21 cellular contexts compared by ENCODE assay signal in the genomic region with DNA sequence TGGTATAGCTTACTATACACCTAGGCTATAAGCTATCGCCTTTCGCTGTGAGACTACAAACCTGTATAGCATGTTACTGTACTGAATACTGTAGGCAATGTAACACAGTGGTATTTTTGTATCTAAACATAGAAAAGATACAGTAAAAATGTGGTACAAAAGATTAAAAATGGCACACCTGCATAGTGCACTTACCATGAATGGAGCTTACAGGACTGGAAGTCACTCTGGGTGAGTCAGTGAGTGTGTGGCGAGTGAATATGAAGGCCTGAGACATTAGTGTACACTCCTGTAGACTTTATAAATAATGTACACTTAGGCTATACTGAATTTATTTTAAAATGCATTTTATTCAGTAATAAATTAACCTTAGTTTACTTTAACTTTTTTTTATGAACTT.
"Had no signal": no experiment of that assay in that cellular context is flagged by ENCODE, and none has a peak within 500 bp of the region (broad histone marks: within the 10 kb centered on the region; RNA-seq: fewer than 3 reads in every experiment).

No MANE protein-coding gene starts in this region.

- H3K4me1 Mint-ChIP-seq: activated CD4-positive, alpha-beta memory T cell treated with anti-CD3 and anti-CD28 coated beads, Interleukin-2, amount 10 ng/mL, durations not matched to agents 7 days and 5 days; activated CD4-positive, alpha-beta T cell treated with anti-CD3 and anti-CD28 coated beads for 36 hours; activated naive CD4-positive, alpha-beta T cell treated with anti-CD3 and anti-CD28 coated beads, Interleukin-2, amount 10 ng/mL, durations not matched to agents 7 days and 5 days; activated naive CD8-positive, alpha-beta T cell treated with anti-CD3 and anti-CD28 coated beads for 36 hours; activated T-helper 17 cell treated with anti-CD3 and anti-CD28 coated beads, Interleukin-2, amount 50 U/mL, for 72 hours; T-cell had no signal

- DNase-seq: activated CD4-positive, alpha-beta memory T cell treated with anti-CD3 and anti-CD28 coated beads, Interleukin-2, amount 10 ng/mL, durations not matched to agents 7 days and 5 days; activated CD4-positive, alpha-beta T cell treated with anti-CD3 and anti-CD28 coated beads for 36 hours; activated CD4-positive, alpha-beta T cell treated with anti-CD3 and anti-CD28 coated beads, Interleukin-2, amount 50 U/mL, for 1 hour; activated gamma-delta T cell treated with Interleukin-2 at 50 U/mL for 16 hours; activated naive CD4-positive, alpha-beta T cell treated with anti-CD3 and anti-CD28 coated beads, Interleukin-2, amount 10 ng/mL, durations not matched to agents 7 days and 5 days; activated naive CD8-positive, alpha-beta T cell treated with anti-CD3 and anti-CD28 coated beads for 36 hours; activated T-cell treated with anti-CD3 and anti-CD28 coated beads for 4 hours; activated T-cell treated with anti-CD3 and anti-CD28 coated beads, Interleukin-2, amount 50 U/mL, for 48 hours; brain microvascular endothelial cell; cerebellar nuclear complex; Kasumi-1; NCI-H1105 treated with DMSO at 0.1 percent for 48 hours; NCI-H1436 treated with DMSO at 0.1 percent for 48 hours; NCI-H187; NCI-H2081; NCI-H524; SHP77; T-cell; T-helper 2 cell; WERI-Rb-1 had no signal

- H3K27me3 Mint-ChIP-seq: activated CD4-positive, alpha-beta memory T cell treated with anti-CD3 and anti-CD28 coated beads, Interleukin-2, amount 10 ng/mL, durations not matched to agents 7 days and 5 days had no signal

- H3K27ac Mint-ChIP-seq: activated CD4-positive, alpha-beta memory T cell treated with anti-CD3 and anti-CD28 coated beads, Interleukin-2, amount 10 ng/mL, durations not matched to agents 7 days and 5 days; activated CD4-positive, alpha-beta T cell treated with anti-CD3 and anti-CD28 coated beads for 36 hours; activated naive CD4-positive, alpha-beta T cell treated with anti-CD3 and anti-CD28 coated beads, Interleukin-2, amount 10 ng/mL, durations not matched to agents 7 days and 5 days; activated naive CD8-positive, alpha-beta T cell treated with anti-CD3 and anti-CD28 coated beads for 36 hours; activated T-helper 17 cell treated with anti-CD3 and anti-CD28 coated beads, Interleukin-2, amount 50 U/mL, for 72 hours; T-cell had no signal

- H3K9me3 Mint-ChIP-seq: activated CD4-positive, alpha-beta memory T cell treated with anti-CD3 and anti-CD28 coated beads, Interleukin-2, amount 10 ng/mL, durations not matched to agents 7 days and 5 days; activated naive CD4-positive, alpha-beta T cell treated with anti-CD3 and anti-CD28 coated beads, Interleukin-2, amount 10 ng/mL, durations not matched to agents 7 days and 5 days; activated naive CD8-positive, alpha-beta T cell treated with anti-CD3 and anti-CD28 coated beads for 36 hours; activated T-helper 17 cell treated with anti-CD3 and anti-CD28 coated beads, Interleukin-2, amount 50 U/mL, for 72 hours; T-cell had no signal

- H3K27ac ChIP-seq: brain microvascular endothelial cell, WERI-Rb-1 had no signal

- H3K36me3 ChIP-seq: brain microvascular endothelial cell, WERI-Rb-1 had no signal

- H3K36me3 Mint-ChIP-seq: activated naive CD4-positive, alpha-beta T cell treated with anti-CD3 and anti-CD28 coated beads, Interleukin-2, amount 10 ng/mL, durations not matched to agents 7 days and 5 days; activated naive CD8-positive, alpha-beta T cell treated with anti-CD3 and anti-CD28 coated beads for 36 hours; T-cell had no signal

- H3K4me3 Mint-ChIP-seq: activated CD4-positive, alpha-beta memory T cell treated with anti-CD3 and anti-CD28 coated beads, Interleukin-2, amount 10 ng/mL, durations not matched to agents 7 days and 5 days; activated CD4-positive, alpha-beta T cell treated with anti-CD3 and anti-CD28 coated beads for 36 hours; activated naive CD4-positive, alpha-beta T cell treated with anti-CD3 and anti-CD28 coated beads, Interleukin-2, amount 10 ng/mL, durations not matched to agents 7 days and 5 days; activated naive CD8-positive, alpha-beta T cell treated with anti-CD3 and anti-CD28 coated beads for 36 hours; activated T-helper 17 cell treated with anti-CD3 and anti-CD28 coated beads, Interleukin-2, amount 50 U/mL, for 72 hours; T-cell had no signal

- H3K27me3 ChIP-seq: brain microvascular endothelial cell had no signal

- ATAC-seq: activated CD4-positive, alpha-beta T cell treated with anti-CD3 and anti-CD28 coated beads for 36 hours; activated T-helper 17 cell treated with anti-CD3 and anti-CD28 coated beads, Interleukin-2, amount 50 U/mL, for 72 hours; T-cell had no signal
